In genomic region chr15:98257290-98257689, GRCh38 we compare ENCODE assay signal across 23 cellular contexts.
DNase-seq lines count a peak whose midpoint lies in the region; ATAC-seq and TF ChIP-seq lines count a peak whose summit lies in the region.
"Had no signal": no experiment of that assay in that cellular context is flagged by ENCODE, and none has a peak within 500 bp of the region (broad histone marks: within the 10 kb centered on the region; RNA-seq: fewer than 3 reads in every experiment).

No MANE protein-coding gene starts in this region.

- POLR2A ChIA-PET in WTC11 (lab: Charles Lee), result no interaction called here

- H3K27ac Mint-ChIP-seq in GM23338, result peak overlapping the region; percentile 54
- peak overlapping the region; percentile 78 for H3K27ac Mint-ChIP-seq in WTC11
- H3K27ac Mint-ChIP-seq in glutamatergic neuron (ENCODE audit: unreplicated experiment), result peak overlapping the region; percentile 41
- H3K27ac Mint-ChIP-seq: CD14-positive monocyte; CD4-positive, alpha-beta memory T cell; IgD-negative memory B cell had no signal

- peak overlapping the region; percentile 38; the same call in 1 of the 2 replicates for H2AFZ ChIP-seq in GM23338

- no peak overlapping the region for H3K4me2 ChIP-seq in GM23338
- H3K4me2 ChIP-seq: BLaER1 had no signal

- ATAC-seq in GM23338, result peak; percentile 84
- peak; percentile 94 for ATAC-seq in WTC11
- ATAC-seq in GM18861 (IDR thresholded peaks at IDR 0.05; ENCODE audit: unreplicated experiment), result no peak
- ATAC-seq: HepG2 had no signal

- H3K4me1 Mint-ChIP-seq in GM23338, result peaks cover 15% of the 10 kb centered on the region
- peaks cover 26% of the 10 kb centered on the region for H3K4me1 Mint-ChIP-seq in WTC11
- no peaks in the 10 kb centered on the region for H3K4me1 Mint-ChIP-seq in glutamatergic neuron (ENCODE audit: low read depth, unreplicated experiment)
- H3K4me1 Mint-ChIP-seq: CD14-positive monocyte; CD4-positive, alpha-beta memory T cell; IgD-negative memory B cell had no signal

- CTCF ChIA-PET in WTC11 (lab: Charles Lee), result interaction anchor here (0.9 to 1.9 kb wide), 6 partner anchors 35 to 171 kb away, joined by 3 to 8 read pairs (median 4); no protein-coding TSS in a partner anchor

- in situ Hi-C loops in HAP-1 (cut with MboI; ENCODE audit: low sequenced_read_pairs), result no loop called here

- H3K27me3 ChIP-seq in GM23338 (ENCODE audit: insufficient read depth) (no peaks in the 10 kb centered on the region), HAP-1 (ENCODE audit: low read depth) (no peaks in the 10 kb centered on the region)
- H3K27me3 ChIP-seq: BLaER1 had no signal

- no peak for TF ChIP-seq CTCF in GM23338 (conservative IDR thresholded peaks at IDR 0.05; ENCODE audit: low read depth in 2 of 2)
- no peak for TF ChIP-seq CTCF in WTC11 (IDR thresholded peaks at IDR 0.05)
- no peak for TF ChIP-seq CTCF in glutamatergic neuron (IDR thresholded peaks at IDR 0.05; ENCODE audit: partially characterized antibody, unreplicated experiment)

- no peak overlapping the region for H3K4me3 ChIP-seq in GM23338
- no peak overlapping the region for H3K4me3 ChIP-seq in HAP-1
- H3K4me3 ChIP-seq: BLaER1 had no signal

- H3K79me2 ChIP-seq in GM23338 (replicated peaks; ENCODE audit: insufficient read depth), result no peaks in the 10 kb centered on the region

- H3K4me3 Mint-ChIP-seq in GM23338 (no peak overlapping the region), WTC11 (no peak overlapping the region), glutamatergic neuron (ENCODE audit: unreplicated experiment) (no peak overlapping the region)
- H3K4me3 Mint-ChIP-seq: CD14-positive monocyte; CD4-positive, alpha-beta memory T cell; H9; IgD-negative memory B cell had no signal

- H3K27ac ChIP-seq in GM23338 (ENCODE audit: low read depth), result no peak overlapping the region
- H3K27ac ChIP-seq: BLaER1, HL-60 had no signal

- H3K9me3 ChIP-seq in HAP-1, result no peaks in the 10 kb centered on the region

- no peaks in the 10 kb centered on the region for H4K20me1 ChIP-seq in GM23338 (replicated peaks; ENCODE audit: insufficient read depth)
- H4K20me1 ChIP-seq: BLaER1 had no signal

- H3K9me3 Mint-ChIP-seq in GM23338 (peaks cover 26% of the 10 kb centered on the region), WTC11 (peaks cover 38% of the 10 kb centered on the region), glutamatergic neuron (ENCODE audit: unreplicated experiment) (no peaks in the 10 kb centered on the region)

- DNase-seq in GM23338 (ENCODE audit: low spot score) (no peak), WTC11 (ENCODE audit: low spot score) (no peak), glutamatergic neuron (no peak), left kidney (ENCODE audit: low read depth, low spot score) (peak; percentile 15), D341Med (ENCODE audit: low spot score) (no peak), LoVo (ENCODE audit: low spot score) (no peak), HAP-1 (ENCODE audit: low spot score in 2 of 2) (no peak)
- DNase-seq: 8988T; Calu3; CD4-positive, alpha-beta memory T cell; DMS 273 treated with DMSO at 0.1 percent for 48 hours; DMS53; DND-41; EL; GOT3; H9; KBM-7 had no signal

- H3K27me3 Mint-ChIP-seq in GM23338 (ENCODE audit: insufficient read depth, low read depth, poor library complexity) (peaks cover 5% of the 10 kb centered on the region), WTC11 (ENCODE audit: low read depth) (peaks cover 20% of the 10 kb centered on the region), glutamatergic neuron (ENCODE audit: unreplicated experiment) (no peaks in the 10 kb centered on the region)
- H3K27me3 Mint-ChIP-seq: IgD-negative memory B cell had no signal

- no peaks in the 10 kb centered on the region for H3F3A ChIP-seq in GM23338 (replicated peaks; ENCODE audit: low read depth)

- no peaks in the 10 kb centered on the region for H3K36me3 ChIP-seq in GM23338 (ENCODE audit: insufficient read depth)
- H3K36me3 ChIP-seq in HAP-1 (replicated peaks), result no peaks in the 10 kb centered on the region
- H3K36me3 ChIP-seq: BLaER1 had no signal

- H3K36me3 Mint-ChIP-seq in GM23338 (ENCODE audit: low read depth) (peaks cover 22% of the 10 kb centered on the region), WTC11 (peaks cover 39% of the 10 kb centered on the region), glutamatergic neuron (ENCODE audit: unreplicated experiment) (peaks cover 3% of the 10 kb centered on the region)
- H3K36me3 Mint-ChIP-seq: CD14-positive monocyte; CD4-positive, alpha-beta memory T cell; IgD-negative memory B cell had no signal

- H3K9me2 ChIP-seq in GM23338 (ENCODE audit: insufficient read depth), result no peaks in the 10 kb centered on the region

- H3K4me1 ChIP-seq in GM23338 (ENCODE audit: insufficient read depth) (no peaks in the 10 kb centered on the region; the same call in 1 of the 2 replicates), HAP-1 (no peaks in the 10 kb centered on the region)
- H3K4me1 ChIP-seq: BLaER1 had no signal

TF ChIP-seq in GM23338, 12 proteins besides CTCF, POLR2A, EP300 and RAD21 (continues in another document):
- TF ChIP-seq NANOG (IDR thresholded peaks at IDR 0.05; ENCODE audit: borderline replicate concordance), result no peak

TF ChIP-seq in WTC11, 78 proteins besides CTCF, POLR2A, EP300 and RAD21 (continues in another document):
- TF ChIP-seq TP53 (CRISPR knock-in tag; IDR thresholded peaks at IDR 0.05), result no peak
- TF ChIP-seq, protein P1, sequence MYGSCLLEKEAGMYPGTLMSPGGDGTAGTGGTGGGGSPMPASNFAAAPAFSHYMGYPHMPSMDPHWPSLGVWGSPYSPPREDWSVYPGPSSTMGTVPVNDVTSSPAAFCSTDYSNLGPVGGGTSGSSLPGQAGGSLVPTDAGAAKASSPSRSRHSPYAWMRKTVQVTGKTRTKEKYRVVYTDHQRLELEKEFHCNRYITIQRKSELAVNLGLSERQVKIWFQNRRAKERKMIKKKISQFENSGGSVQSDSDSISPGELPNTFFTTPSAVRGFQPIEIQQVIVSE (CRISPR knock-in tag; IDR thresholded peaks at IDR 0.05; ENCODE audit: borderline replicate concordance), result no peak
- no peak for TF ChIP-seq JUN (CRISPR knock-in tag; IDR thresholded peaks at IDR 0.05)
- TF ChIP-seq NFE2L1 (CRISPR knock-in tag; IDR thresholded peaks at IDR 0.05), result 0 out of 2 replicates have a peak, but pooled peaks have one; percentile 27
- TF ChIP-seq, protein P2, sequence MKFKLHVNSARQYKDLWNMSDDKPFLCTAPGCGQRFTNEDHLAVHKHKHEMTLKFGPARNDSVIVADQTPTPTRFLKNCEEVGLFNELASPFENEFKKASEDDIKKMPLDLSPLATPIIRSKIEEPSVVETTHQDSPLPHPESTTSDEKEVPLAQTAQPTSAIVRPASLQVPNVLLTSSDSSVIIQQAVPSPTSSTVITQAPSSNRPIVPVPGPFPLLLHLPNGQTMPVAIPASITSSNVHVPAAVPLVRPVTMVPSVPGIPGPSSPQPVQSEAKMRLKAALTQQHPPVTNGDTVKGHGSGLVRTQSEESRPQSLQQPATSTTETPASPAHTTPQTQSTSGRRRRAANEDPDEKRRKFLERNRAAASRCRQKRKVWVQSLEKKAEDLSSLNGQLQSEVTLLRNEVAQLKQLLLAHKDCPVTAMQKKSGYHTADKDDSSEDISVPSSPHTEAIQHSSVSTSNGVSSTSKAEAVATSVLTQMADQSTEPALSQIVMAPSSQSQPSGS (CRISPR knock-in tag; IDR thresholded peaks at IDR 0.05; ENCODE audit: borderline replicate concordance, low read depth), result no peak
- TF ChIP-seq ZBTB43 (CRISPR knock-in tag; IDR thresholded peaks at IDR 0.05), result 0 out of 2 replicates have a peak, but pooled peaks have one; percentile 17
- no peak for TF ChIP-seq KAT7 (CRISPR knock-in tag; IDR thresholded peaks at IDR 0.05; ENCODE audit: borderline replicate concordance)
- no peak for TF ChIP-seq ATF1 (CRISPR knock-in tag; IDR thresholded peaks at IDR 0.05)
- TF ChIP-seq PRRX2 (CRISPR knock-in tag; IDR thresholded peaks at IDR 0.05), result no peak
- TF ChIP-seq PREB (CRISPR knock-in tag; IDR thresholded peaks at IDR 0.05; ENCODE audit: borderline replicate concordance), result no peak
- TF ChIP-seq ZNF317 (CRISPR knock-in tag; IDR thresholded peaks at IDR 0.05; ENCODE audit: borderline replicate concordance, low read depth), result no peak
- no peak for TF ChIP-seq HMGA2 (CRISPR knock-in tag; IDR thresholded peaks at IDR 0.05)
- TF ChIP-seq RELA (CRISPR knock-in tag; IDR thresholded peaks at IDR 0.05; ENCODE audit: borderline replicate concordance), result no peak
- no peak for TF ChIP-seq ERG (CRISPR knock-in tag; IDR thresholded peaks at IDR 0.05)
- TF ChIP-seq SP1 (CRISPR knock-in tag; conservative IDR thresholded peaks at IDR 0.05), result 0 out of 2 replicates have a peak, but pooled peaks have one; percentile 22
